22 cellular contexts compared by ENCODE assay signal in the genomic region with DNA sequence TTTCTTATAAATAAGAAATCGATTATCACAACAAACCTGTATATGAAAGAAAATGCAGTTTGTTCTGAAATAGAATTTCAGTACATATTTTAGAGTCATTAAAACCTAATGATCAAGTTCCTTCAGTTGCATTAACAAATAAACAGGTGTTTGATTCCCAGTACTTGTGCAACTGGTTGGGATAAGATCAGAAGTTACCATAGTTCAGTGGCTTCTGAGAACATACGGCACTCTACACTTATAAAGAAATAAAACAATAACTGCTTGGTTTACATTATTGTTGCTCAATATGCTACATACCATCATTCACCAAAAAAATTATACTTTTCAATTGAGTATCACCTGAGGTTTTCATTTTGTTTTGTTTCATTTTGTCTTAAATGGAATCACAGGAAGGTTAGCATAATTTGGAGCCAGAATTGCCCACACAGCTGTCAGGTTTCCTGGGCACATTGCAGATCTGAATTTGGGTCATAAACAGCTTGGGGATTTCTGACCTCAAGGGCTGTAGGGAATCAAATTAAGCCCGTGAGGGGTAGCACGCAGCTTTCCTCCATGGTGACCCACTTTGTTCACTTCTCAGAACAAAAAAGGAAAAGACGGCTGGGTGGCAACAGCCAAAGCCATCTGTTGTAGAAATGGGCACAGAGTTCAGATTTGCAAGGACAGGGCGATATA. TPM values are rescaled to one million over a fixed set of nuclear protein-coding genes. Genes with fewer than 3 reads are reported as not detected.
DNase-seq lines count a peak whose midpoint lies in the region; ATAC-seq and TF ChIP-seq lines count a peak whose summit lies in the region.
"Had no signal": no experiment of that assay in that cellular context is flagged by ENCODE, and none has a peak within 500 bp of the region (broad histone marks: within the 10 kb centered on the region; RNA-seq: fewer than 3 reads in every experiment).

No MANE protein-coding gene starts in this region.

- no peaks in the 10 kb centered on the region for H3K9me3 ChIP-seq in MM.1S (replicated peaks; ENCODE audit: insufficient read depth, low read length)
- no peaks in the 10 kb centered on the region for H3K9me3 ChIP-seq in skeletal muscle tissue (ENCODE audit: control insufficient read depth in 3 of 3, low read length in 3 of 3)
- H3K9me3 ChIP-seq: esophagus muscularis mucosa, right lobe of liver, SJSA1, thyroid gland had no signal

- H3K9ac ChIP-seq in MM.1S (ENCODE audit: low read length) (peak overlapping the region; percentile 31; the same call in 1 of the 2 replicates), skeletal muscle tissue (ENCODE audit: low read depth in 1 of 3, low read length in 3 of 3) (peak overlapping the region in 1 of 3 donors; percentile 46)

- peak overlapping the region; percentile 40 for H2AFZ ChIP-seq in MM.1S (ENCODE audit: low read length)

- peak overlapping the region; percentile 37 for H3K4me3 ChIP-seq in MM.1S (ENCODE audit: low read length)
- peak overlapping the region in 1 of 3 donors; percentile 27 for H3K4me3 ChIP-seq in skeletal muscle tissue (ENCODE audit: low read length in 3 of 3)
- H3K4me3 ChIP-seq: esophagus muscularis mucosa, right lobe of liver, SJSA1, thyroid gland had no signal

- peak; percentile 58 for ATAC-seq in left colon
- ATAC-seq in Right ventricle myocardium inferior, result no peak
- ATAC-seq in HG03108 (IDR thresholded peaks at IDR 0.05; ENCODE audit: unreplicated experiment), result no peak
- ATAC-seq: CD8-positive, alpha-beta T cell; natural killer cell; right lobe of liver had no signal

- intact Hi-C loops in left colon (cut with DNase I, micrococcal nuclease) (loop anchor here in 1 of 2 donors (10.0 kb wide), 1 partner anchor 47 kb away; no protein-coding TSS in a partner anchor), Right ventricle myocardium inferior (cut with DNase I) (no loop called here)

- H3K27me3 ChIP-seq in MM.1S (replicated peaks; ENCODE audit: insufficient read depth, low read length) (no peaks in the 10 kb centered on the region), skeletal muscle tissue (ENCODE audit: control insufficient read depth in 3 of 3, insufficient read depth in 3 of 3, low read length in 3 of 3) (no peaks in the 10 kb centered on the region)
- H3K27me3 ChIP-seq: esophagus muscularis mucosa, right lobe of liver, thyroid gland had no signal

- H4K20me1 ChIP-seq in MM.1S (ENCODE audit: insufficient read depth, low read length), result no peaks in the 10 kb centered on the region

- H3K79me2 ChIP-seq in MM.1S (ENCODE audit: low read length), result no peaks in the 10 kb centered on the region

- peak; percentile 34 for DNase-seq in MM.1S
- no peak for DNase-seq in left colon
- no peak for DNase-seq in Right ventricle myocardium inferior (ENCODE audit: missing footprints)
- no peak for DNase-seq in T1000 (lab: John Stamatoyannopoulos, UW)
- DNase-seq: activated CD4-positive, alpha-beta T cell treated with anti-CD3 and anti-CD28 coated beads for 4 hours; activated naive CD8-positive, alpha-beta T cell treated with anti-CD3 and anti-CD28 coated beads, Interleukin-2, amount 10 ng/mL, durations not matched to agents 7 days and 5 days; DMS53; endodermal cell; foreskin melanocyte; GDM1; natural killer cell; NCI-H1417 treated with DMSO at 0.1 percent for 48 hours; NCI-H2107; NCI-H446; right lobe of liver; thyroid gland had no signal

- peaks cover 31% of the 10 kb centered on the region for H3K4me1 ChIP-seq in MM.1S (ENCODE audit: low read length)
- H3K4me1 ChIP-seq in skeletal muscle tissue (ENCODE audit: control insufficient read depth in 3 of 3, insufficient read depth in 3 of 3, low read length in 3 of 3), result no peaks in the 10 kb centered on the region
- H3K4me1 ChIP-seq: esophagus muscularis mucosa, right lobe of liver, thyroid gland had no signal

- peak overlapping the region; percentile 64 for H3K4me2 ChIP-seq in MM.1S (ENCODE audit: low read depth, low read length)

- H3F3A ChIP-seq in MM.1S (ENCODE audit: insufficient read depth, low read length), result peaks cover 9% of the 10 kb centered on the region; the same call in 1 of the 2 replicates

- H3K36me3 ChIP-seq in MM.1S (replicated peaks; ENCODE audit: insufficient read depth, low read length), result no peaks in the 10 kb centered on the region
- no peaks in the 10 kb centered on the region for H3K36me3 ChIP-seq in skeletal muscle tissue (ENCODE audit: control insufficient read depth in 3 of 3, insufficient read depth in 3 of 3, low read length in 3 of 3)
- H3K36me3 ChIP-seq: esophagus muscularis mucosa, right lobe of liver, SJSA1, thyroid gland had no signal

- H3K27ac ChIP-seq in MM.1S (ENCODE audit: low read length), result peak overlapping the region; percentile 45; the same call in 1 of the 2 replicates
- H3K27ac ChIP-seq in VCaP, result peak overlapping the region; percentile 99
- H3K27ac ChIP-seq in skeletal muscle tissue (ENCODE audit: low read depth, low read length), result peak overlapping the region; percentile 36
- H3K27ac ChIP-seq: esophagus muscularis mucosa, right lobe of liver, SJSA1, thyroid gland had no signal

- TF ChIP-seq CTCF in MM.1S (IDR thresholded peaks at IDR 0.05; ENCODE audit: low read length), result no peak
- TF ChIP-seq CTCF in VCaP (conservative IDR thresholded peaks at IDR 0.05), result no peak

- no peaks in the 10 kb centered on the region for H3K9me2 ChIP-seq in MM.1S (replicated peaks; ENCODE audit: insufficient read depth, low read length)

RNA-seq across cellular contexts. Expression of a gene that starts 14.9 kb away (rescaled TPM):
- total RNA-seq in left colon (100 to 1,000 TPM in 1 of 2 donors, 10 to 100 TPM in 1; 53.0 to 117 TPM), skeletal muscle tissue (52.7 TPM), Right ventricle myocardium inferior (8.5 TPM)

Comparison
In these comparisons a context has a peak if more than half of its experiments do, and no peak if none do; other contexts are left out.
1. H3K27ac ChIP-seq: peak in every context shown above with its lines; median percentile 99 in VCaP; 45 in MM.1S; 36 in skeletal muscle tissue.